In the genomic region with DNA sequence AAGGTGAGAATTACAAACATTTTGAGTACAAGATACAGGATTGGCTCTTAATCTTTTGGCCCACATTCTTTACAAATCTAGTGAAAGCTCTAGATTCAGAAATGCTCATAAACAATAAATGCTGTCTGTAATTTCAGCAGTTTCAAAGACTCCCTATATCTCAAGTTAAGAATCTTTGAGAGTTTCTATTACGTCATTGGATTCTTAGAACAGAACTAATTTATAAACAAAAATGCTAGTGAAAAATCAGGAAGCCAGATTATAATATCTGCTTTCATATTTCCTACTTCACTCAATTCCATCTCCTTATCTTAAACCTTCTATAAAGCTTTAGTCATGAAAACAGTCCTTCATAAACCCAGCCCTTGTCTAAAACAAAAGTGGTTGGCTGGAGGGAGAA, we compare ENCODE assay signal across 21 cellular contexts.
"Had no signal": no experiment of that assay in that cellular context is flagged by ENCODE, and none has a peak within 500 bp of the region (broad histone marks: within the 10 kb centered on the region; RNA-seq: fewer than 3 reads in every experiment).

No MANE protein-coding gene starts in this region.

- H3K27ac Mint-ChIP-seq: activated naive CD4-positive, alpha-beta T cell treated with anti-CD3 and anti-CD28 coated beads for 36 hours had no signal

- H3K27me3 Mint-ChIP-seq: activated CD4-positive, alpha-beta T cell treated with anti-CD3 and anti-CD28 coated beads, Interleukin-2, amount 10 ng/mL, durations not matched to agents 7 days and 5 days had no signal

- H3K27ac ChIP-seq: brain microvascular endothelial cell, colonic mucosa, gastrocnemius medialis, heart left ventricle, left ventricle myocardium inferior, upper lobe of right lung had no signal

- H3K4me3 Mint-ChIP-seq: activated CD4-positive, alpha-beta T cell treated with anti-CD3 and anti-CD28 coated beads, Interleukin-2, amount 10 ng/mL, durations not matched to agents 7 days and 5 days; activated naive CD4-positive, alpha-beta T cell treated with anti-CD3 and anti-CD28 coated beads for 36 hours; neural crest cell had no signal

- H3K4me1 Mint-ChIP-seq: neural crest cell had no signal

- H3K36me3 ChIP-seq: colonic mucosa, gastrocnemius medialis had no signal

- H3K9me3 ChIP-seq: colonic mucosa, gastrocnemius medialis, heart left ventricle, left ventricle myocardium inferior, upper lobe of right lung had no signal

- H3K27me3 ChIP-seq: brain microvascular endothelial cell, colonic mucosa, gastrocnemius medialis, heart left ventricle, upper lobe of right lung had no signal

- ATAC-seq: activated CD4-positive, CD25-positive, alpha-beta regulatory T cell treated with anti-CD3 and anti-CD28 coated beads, Interleukin-2, amount 50 U/mL, for 24 hours; gastrocnemius medialis; heart left ventricle; upper lobe of right lung had no signal

- H3K9me3 Mint-ChIP-seq: activated naive CD4-positive, alpha-beta T cell treated with anti-CD3 and anti-CD28 coated beads for 36 hours had no signal

- DNase-seq: activated CD4-positive, alpha-beta T cell treated with anti-CD3 and anti-CD28 coated beads, Interleukin-2, amount 10 ng/mL, durations not matched to agents 7 days and 5 days; activated CD8-positive, alpha-beta memory T cell treated with anti-CD3 and anti-CD28 coated beads for 24 hours; activated naive CD4-positive, alpha-beta T cell treated with anti-CD3 and anti-CD28 coated beads for 36 hours; aorta; brain microvascular endothelial cell; central memory CD4-positive, alpha-beta T cell; colonic mucosa; erythroblast; gastrocnemius medialis; heart left ventricle; kidney glomerular epithelial cell; left ventricle myocardium inferior; mammary epithelial cell; retina; stimulated activated CD4-positive, alpha-beta T cell treated with anti-CD3 and anti-CD28 coated beads, Interleukin-12 subunit alpha, Interleukin-12 subunit beta, amount 100 ng/mL, for 4 hours; stimulated activated CD4-positive, alpha-beta T cell treated with anti-CD3 and anti-CD28 coated beads, Interleukin-1b, Interleukin-23, amount 100 ng/mL, for 48 hours; stimulated activated CD8-positive, alpha-beta memory T cell treated with anti-CD3 and anti-CD28 coated beads, Interleukin-4, amount 100 ng/mL, for 48 hours; stimulated activated naive CD4-positive, alpha-beta T cell; upper lobe of right lung had no signal

- H3K4me3 ChIP-seq: colonic mucosa, gastrocnemius medialis, heart left ventricle, left ventricle myocardium inferior, upper lobe of right lung had no signal

- H3K4me1 ChIP-seq: colonic mucosa, gastrocnemius medialis, left ventricle myocardium inferior, upper lobe of right lung had no signal
